In the genomic region with DNA sequence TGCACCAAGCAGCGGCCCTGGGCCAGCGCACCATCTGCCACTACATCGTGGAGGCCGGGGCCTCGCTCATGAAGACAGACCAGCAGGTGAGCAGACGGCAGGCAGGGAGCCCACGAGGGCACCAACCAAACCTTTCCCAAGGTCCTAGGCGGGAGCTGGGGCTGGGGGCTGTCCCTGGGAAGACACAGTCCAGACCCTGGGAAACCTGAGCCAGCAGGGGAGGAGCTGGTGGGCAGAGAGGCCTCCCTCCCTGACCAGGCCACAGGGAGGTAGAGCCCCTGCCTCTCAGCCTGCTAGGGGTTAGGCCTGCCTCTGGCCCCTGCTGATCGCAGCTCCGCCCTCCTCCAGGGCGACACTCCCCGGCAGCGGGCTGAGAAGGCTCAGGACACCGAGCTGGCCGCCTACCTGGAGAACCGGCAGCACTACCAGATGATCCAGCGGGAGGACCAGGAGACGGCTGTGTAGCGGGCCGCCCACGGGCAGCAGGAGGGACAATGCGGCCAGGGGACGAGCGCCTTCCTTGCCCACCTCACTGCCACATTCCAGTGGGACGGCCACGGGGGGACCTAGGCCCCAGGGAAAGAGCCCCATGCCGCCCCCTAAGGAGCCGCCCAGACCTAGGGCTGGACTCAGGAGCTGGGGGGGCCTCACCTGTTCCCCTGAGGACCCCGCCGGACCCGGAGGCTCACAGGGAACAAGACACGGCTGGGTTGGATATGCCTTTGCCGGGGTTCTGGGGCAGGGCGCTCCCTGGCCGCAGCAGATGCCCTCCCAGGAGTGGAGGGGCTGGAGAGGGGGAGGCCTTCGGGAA, we compare ENCODE assay signal across 9 cellular contexts. TPM values are rescaled to one million over a fixed set of nuclear protein-coding genes. Genes with fewer than 3 reads are reported as not detected.
DNase-seq lines count a peak whose midpoint lies in the region; ATAC-seq and TF ChIP-seq lines count a peak whose summit lies in the region.
"Not testable (repeated sequence)": the region's sequence is repeated elsewhere in the genome, so short reads cannot be mapped to it uniquely, and the experiment has no call there.
"Had no signal": no experiment of that assay in that cellular context is flagged by ENCODE, and none has a peak within 500 bp of the region (broad histone marks: within the 10 kb centered on the region; RNA-seq: fewer than 3 reads in every experiment).

No MANE protein-coding gene starts in this region.

- TF ChIP-seq POLR2A in sigmoid colon (IDR thresholded peaks at IDR 0.05); uterus (IDR thresholded peaks at IDR 0.05): not testable (repeated sequence)

- H3K4me1 Mint-ChIP-seq in central memory CD8-positive, alpha-beta T cell: peaks cover 13% of the 10 kb centered on the region

- not testable (repeated sequence) for TF ChIP-seq EP300 in sigmoid colon (IDR thresholded peaks at IDR 0.05)

- H3K9me3 Mint-ChIP-seq in central memory CD8-positive, alpha-beta T cell: not testable (repeated sequence)

- H3K27ac ChIP-seq in WERI-Rb-1: peak overlapping the region; percentile 61
- peak overlapping the region; percentile 83 for H3K27ac ChIP-seq in left ventricle myocardium inferior (replicated peaks)
- peak overlapping the region; percentile 98 for H3K27ac ChIP-seq in mesodermal cell (ENCODE audit: low read depth, low read length, severe bottlenecking)
- peak overlapping the region; percentile 66 to 79 (median 74) for H3K27ac ChIP-seq in sigmoid colon
- H3K27ac ChIP-seq in uterus: peak overlapping the region; percentile 77 to 98

- not testable (repeated sequence) for H3K9me3 ChIP-seq in WERI-Rb-1 (ENCODE audit: severe bottlenecking); left ventricle myocardium inferior (replicated peaks); mesodermal cell (ENCODE audit: control insufficient read depth, low read length); sigmoid colon; uterus

- ATAC-seq in central memory CD8-positive, alpha-beta T cell (replicated peaks; ENCODE audit: extremely low read depth, poor library complexity, severe bottlenecking): not testable (repeated sequence)

- peak; percentile 24 for DNase-seq in DMS79 treated with DMSO at 0.1 percent for 48 hours (lab: John Stamatoyannopoulos, UW)
- peak; percentile 59 for DNase-seq in NCI-H2171 treated with DMSO at 0.1 percent for 48 hours (lab: John Stamatoyannopoulos, UW)
- DNase-seq in WERI-Rb-1: peak; percentile 90
- DNase-seq in central memory CD8-positive, alpha-beta T cell (ENCODE audit: low spot score in 2 of 2); left ventricle myocardium inferior; sigmoid colon; uterus: not testable (repeated sequence)

- H3K27me3 Mint-ChIP-seq in central memory CD8-positive, alpha-beta T cell: peaks cover 10% of the 10 kb centered on the region

- H3K4me3 ChIP-seq in WERI-Rb-1 (ENCODE audit: low read depth, low read length): not testable (repeated sequence)
- H3K4me3 ChIP-seq in left ventricle myocardium inferior (peak overlapping the region; percentile 79), mesodermal cell (ENCODE audit: extremely low read depth, insufficient read depth, low read length, poor library complexity, severe bottlenecking) (peak overlapping the region; percentile 64), sigmoid colon (peak overlapping the region; percentile 57 to 77 (median 66)), uterus (peak overlapping the region in 1 of 2 donors; percentile 82)

- H3K36me3 ChIP-seq in WERI-Rb-1 (peaks cover 60% of the 10 kb centered on the region), left ventricle myocardium inferior (peaks cover 36% of the 10 kb centered on the region), mesodermal cell (ENCODE audit: control insufficient read depth, insufficient read depth, low read length) (peaks cover 57% of the 10 kb centered on the region), sigmoid colon (peaks cover 6 to 31% (median 17%) of the 10 kb centered on the region in 4 donors)
- H3K36me3 ChIP-seq in uterus: not testable (repeated sequence)

- H3K27me3 ChIP-seq in WERI-Rb-1 (ENCODE audit: insufficient read depth, low read depth, severe bottlenecking); uterus: not testable (repeated sequence)
- H3K27me3 ChIP-seq in left ventricle myocardium inferior (ENCODE audit: low read depth): peaks cover 15% of the 10 kb centered on the region
- peaks cover 9 to 40% (median 27%) of the 10 kb centered on the region in 3 donors for H3K27me3 ChIP-seq in sigmoid colon

- H3K4me3 Mint-ChIP-seq in central memory CD8-positive, alpha-beta T cell: peak overlapping the region; percentile 76

- 13 to 19% methylated on average over 22 to 23 of the region's 36 CpGs for WGBS in mesodermal cell (ENCODE audit: insufficient coverage in 2 of 2), 2 experiments
- 34 to 51% methylated on average over 35 to 36 of the region's 36 CpGs for WGBS in sigmoid colon, 2 donors

- not testable (repeated sequence) for TF ChIP-seq CTCF in WERI-Rb-1 (IDR thresholded peaks at IDR 0.05; ENCODE audit: low read depth, low read length); left ventricle myocardium inferior (IDR thresholded peaks at IDR 0.05; ENCODE audit: borderline replicate concordance); sigmoid colon (IDR thresholded peaks at IDR 0.05); uterus (IDR thresholded peaks at IDR 0.05)

- H3K4me1 ChIP-seq in left ventricle myocardium inferior (peaks cover 34% of the 10 kb centered on the region), sigmoid colon (peaks cover 0 to 39% (median 32%) of the 10 kb centered on the region in 4 donors)
- not testable (repeated sequence) for H3K4me1 ChIP-seq in mesodermal cell (ENCODE audit: control insufficient read depth, insufficient read depth, low read length, poor library complexity, severe bottlenecking); uterus

- intact Hi-C loops in left ventricle myocardium inferior (cut with micrococcal nuclease); sigmoid colon (cut with DNase I); uterus (cut with DNase I; ENCODE audit: low total_unique reads): not testable (repeated sequence)

- peak overlapping the region; percentile 81 for H3K27ac Mint-ChIP-seq in central memory CD8-positive, alpha-beta T cell (ENCODE audit: low read depth)

- H3K36me3 Mint-ChIP-seq in central memory CD8-positive, alpha-beta T cell (ENCODE audit: insufficient read depth): peaks cover 48% of the 10 kb centered on the region

RNA-seq across cellular contexts. Expression of gene MDK, which starts 1.8 kb away (rescaled TPM):
- total RNA-seq in left ventricle myocardium inferior (5.4 TPM), sigmoid colon (10 to 100 TPM; 10.7 to 49.9 (median 33.0) TPM), uterus (100 to 1,000 TPM in 2 of 4 donors, 10 to 100 TPM in 2; 61.7 to 305 (median 103) TPM)
- polyA plus RNA-seq in mesodermal cell (2013, experiment 1 of 2): 1,793 TPM
- 1,702 TPM for polyA plus RNA-seq in mesodermal cell (2013, experiment 2 of 2)
- 100 to 1,000 TPM; 101 to 403 (median 169) TPM for polyA plus RNA-seq in sigmoid colon

RNA-seq across cellular contexts. Expression of gene CHRM4, which starts 11.9 kb away (rescaled TPM):
- not detected for total RNA-seq in left ventricle myocardium inferior
- not detected for polyA plus RNA-seq in mesodermal cell (2013, experiment 1 of 2)
- polyA plus RNA-seq in mesodermal cell (2013, experiment 2 of 2): 0.56 TPM
- 1 to 10 TPM in 2 of 4 donors, under 1 TPM in 2; 0.55 to 5.3 (median 2.3) TPM for total RNA-seq in sigmoid colon
- polyA plus RNA-seq in sigmoid colon: 1 to 10 TPM in 2 of 3 donors, not detected in 1; 2.3 to 5.4 TPM
- under 1 TPM in 2 of 4 donors, not detected in 2; 0.14 to 0.67 TPM for total RNA-seq in uterus
- total RNA-seq: posterior vena cava had no signal

RNA-seq across cellular contexts. Expression of gene DGKZ, which starts 32.4 kb away (rescaled TPM):
- total RNA-seq in left ventricle myocardium inferior: 77.1 TPM
- polyA plus RNA-seq in mesodermal cell (2013, experiment 1 of 2): 58.8 TPM
- polyA plus RNA-seq in mesodermal cell (2013, experiment 2 of 2): 45.7 TPM
- total RNA-seq in sigmoid colon: 10 to 100 TPM; 22.5 to 76.7 (median 34.2) TPM
- 10 to 100 TPM; 16.6 to 71.9 (median 19.2) TPM for polyA plus RNA-seq in sigmoid colon
- total RNA-seq in uterus: 10 to 100 TPM; 13.5 to 55.3 (median 42.8) TPM
